1 cellular context compared by ENCODE assay signal in genomic region chr10:56319386-56319785, GRCh38.
TF ChIP-seq lines count a peak whose summit lies in the region.

No MANE protein-coding gene starts in this region.

TF ChIP-seq in IMR-90, 13 proteins besides CTCF, POLR2A, EP300 and RAD21 (continued from another document):
- TF ChIP-seq USF2 (IDR thresholded peaks at IDR 0.05; ENCODE audit: low read depth, low read length) (no peak), MAFK (IDR thresholded peaks at IDR 0.05; ENCODE audit: low read depth, low read length) (no peak), SMC3 (IDR thresholded peaks at IDR 0.05; ENCODE audit: low read depth, low read length) (no peak), CEBPB (IDR thresholded peaks at IDR 0.05; ENCODE audit: low read depth, low read length) (peak; percentile 75), MAZ (IDR thresholded peaks at IDR 0.05; ENCODE audit: borderline replicate concordance, low read depth, low read length) (no peak), MXI1 (IDR thresholded peaks at IDR 0.05; ENCODE audit: borderline replicate concordance, low read depth, low read length) (no peak), RFX5 (IDR thresholded peaks at IDR 0.05; ENCODE audit: low read depth, low read length) (no peak), CHD1 (IDR thresholded peaks at IDR 0.05; ENCODE audit: low read depth, low read length) (no peak), NFE2L2 (IDR thresholded peaks at IDR 0.05; ENCODE audit: low read depth, low read length) (no peak), RCOR1 (IDR thresholded peaks at IDR 0.05; ENCODE audit: insufficient replicate concordance, low read length) (no peak), FOS (IDR thresholded peaks at IDR 0.05; ENCODE audit: low read depth, low read length) (peak; percentile 39; the same call in 1 of the 2 replicates)
